ENCODE assay signal across 22 cellular contexts in genomic region chr17:81837641-81838040, GRCh38. TPM values are rescaled to one million over a fixed set of nuclear protein-coding genes. Genes with fewer than 3 reads are reported as not detected.
DNase-seq lines count a peak whose midpoint lies in the region; ATAC-seq and TF ChIP-seq lines count a peak whose summit lies in the region.
"Had no signal": no experiment of that assay in that cellular context is flagged by ENCODE, and none has a peak within 500 bp of the region (broad histone marks: within the 10 kb centered on the region; RNA-seq: fewer than 3 reads in every experiment).

No MANE protein-coding gene starts in this region.

- H3K36me3 Mint-ChIP-seq in mesothelial cell of epicardium, result no peaks in the 10 kb centered on the region

- no peaks in the 10 kb centered on the region for H3K27me3 Mint-ChIP-seq in mesothelial cell of epicardium (ENCODE audit: low read depth)
- H3K27me3 Mint-ChIP-seq: dendritic cell treated with granulocyte-macrophage colony-stimulating factor and Interleukin-4, amounts not matched to agents 40 ng/mL and 50 ng/mL, for 4 days; stimulated activated memory B cell treated with anti-CD40 and anti-IgM and Interleukin-4, amounts not matched to agents 10 μg/mL and 1 μg/mL and 100 μg/mL, for 72 hours; T-helper 17 cell had no signal

- H3K27ac Mint-ChIP-seq in mesothelial cell of epicardium, result peak overlapping the region; percentile 5
- H3K27ac Mint-ChIP-seq: activated naive CD4-positive, alpha-beta T cell treated with anti-CD3 and anti-CD28 coated beads for 36 hours; dendritic cell treated with granulocyte-macrophage colony-stimulating factor and Interleukin-4, amounts not matched to agents 40 ng/mL and 50 ng/mL, for 4 days; stimulated activated memory B cell treated with anti-CD40 and anti-IgM and Interleukin-4, amounts not matched to agents 10 μg/mL and 1 μg/mL and 100 μg/mL, for 72 hours; T-helper 17 cell had no signal

- peak overlapping the region; percentile 97 for H3K27ac ChIP-seq in HL-60 (replicated peaks)
- H3K27ac ChIP-seq: esophagus muscularis mucosa, ovary, upper lobe of right lung had no signal

- TF ChIP-seq CTCF in HL-60 (IDR thresholded peaks at IDR 0.05; ENCODE audit: insufficient read depth, low read length), result no peak
- no peak for TF ChIP-seq CTCF in mesothelial cell of epicardium (IDR thresholded peaks at IDR 0.05; ENCODE audit: unreplicated experiment)

- H3K27me3 ChIP-seq in HL-60 (ENCODE audit: insufficient read depth, poor library complexity, severe bottlenecking), result no peaks in the 10 kb centered on the region
- H3K27me3 ChIP-seq: esophagus muscularis mucosa, ovary, upper lobe of right lung had no signal

- in situ Hi-C loops in SK-MEL-5 (cut with HindIII; ENCODE audit: low pct_unique_long_range_greater_than_20kb, low sequenced_read_pairs), result no loop called here

- DNase-seq in AML-193 (lab: John Stamatoyannopoulos, UW) (peak; percentile 100), HL-60 (ENCODE audit: low read depth in 1 of 2, low spot score in 1 of 2) (peak; percentile 99 to 100), SK-MEL-5 (ENCODE audit: low read depth, low spot score) (peak; percentile 54), mesothelial cell of epicardium (ENCODE audit: low spot score in 2 of 2, unreplicated experiment in 2 of 2) (no peak), superior temporal gyrus (ENCODE audit: extremely low spot score) (no peak)
- no peak for DNase-seq in activated naive CD4-positive, alpha-beta T cell treated with anti-CD3 and anti-CD28 coated beads, Interleukin-2, amount 50 U/mL, for 16 hours
- no peak for DNase-seq in activated naive CD4-positive, alpha-beta T cell (lab: John Stamatoyannopoulos, UW)
- DNase-seq: activated naive CD4-positive, alpha-beta T cell treated with anti-CD3 and anti-CD28 coated beads for 36 hours; KG1; left colon; NCI-H187; ovary; T-helper 17 cell; upper lobe of right lung had no signal

- no peak overlapping the region for H3K4me3 Mint-ChIP-seq in mesothelial cell of epicardium
- H3K4me3 Mint-ChIP-seq: activated naive CD4-positive, alpha-beta T cell treated with anti-CD3 and anti-CD28 coated beads for 36 hours; stimulated activated memory B cell treated with anti-CD40 and anti-IgM and Interleukin-4, amounts not matched to agents 10 μg/mL and 1 μg/mL and 100 μg/mL, for 72 hours; T-helper 17 cell had no signal

- no peak for ATAC-seq in GM21390 (IDR thresholded peaks at IDR 0.05; ENCODE audit: unreplicated experiment)
- ATAC-seq: left colon; Panc1; stimulated activated memory B cell treated with anti-CD40 and anti-IgM and Interleukin-4, amounts not matched to agents 10 μg/mL and 1 μg/mL and 100 μg/mL, for 72 hours; T-helper 17 cell; upper lobe of right lung had no signal

- peaks cover 13% of the 10 kb centered on the region for H3K4me1 Mint-ChIP-seq in mesothelial cell of epicardium
- H3K4me1 Mint-ChIP-seq: T-helper 17 cell had no signal

- H3K9me3 Mint-ChIP-seq in mesothelial cell of epicardium, result no peaks in the 10 kb centered on the region
- H3K9me3 Mint-ChIP-seq: activated naive CD4-positive, alpha-beta T cell treated with anti-CD3 and anti-CD28 coated beads for 36 hours; dendritic cell treated with granulocyte-macrophage colony-stimulating factor and Interleukin-4, amounts not matched to agents 40 ng/mL and 50 ng/mL, for 4 days; stimulated activated memory B cell treated with anti-CD40 and anti-IgM and Interleukin-4, amounts not matched to agents 10 μg/mL and 1 μg/mL and 100 μg/mL, for 72 hours had no signal

- H3K4me3 ChIP-seq in HL-60 (replicated peaks; ENCODE audit: insufficient read depth, low read length), result no peak overlapping the region
- H3K4me3 ChIP-seq: esophagus muscularis mucosa, ovary, skin epidermis, upper lobe of right lung had no signal

RNA-seq across cellular contexts. Expression of gene PPP1R27, which starts 2.8 kb away (rescaled TPM):
- 0.56 and 0.63 TPM in 2 replicates for total RNA-seq in SK-MEL-5 (2014; rRNA removed; shearing (Covaris generic))
- 0.80 and 1.5 TPM in 2 replicates for polyA plus RNA-seq in SK-MEL-5 (2015; cell fraction: cytosol; rRNA removed)
- polyA plus RNA-seq in SK-MEL-5 (2015; cell fraction: nucleus; rRNA removed), result 0.67 and 1.1 TPM in 2 replicates
- total RNA-seq in mesothelial cell of epicardium, result 0.35 TPM in 1 of 3 replicates, not detected in the others
- total RNA-seq: activated naive CD4-positive, alpha-beta T cell treated with anti-CD3 and anti-CD28 coated beads for 36 hours; esophagus muscularis mucosa; left colon; mucosa of gallbladder; NCI-H460; ovary; T-helper 17 cell; upper lobe of right lung had no signal

RNA-seq across cellular contexts. Expression of gene MCRIP1, which starts 4.5 kb away (rescaled TPM):
- 144 and 162 TPM in 2 replicates for total RNA-seq in SK-MEL-5 (2014; rRNA removed; shearing (Covaris generic))
- 204 and 284 TPM in 2 replicates for polyA plus RNA-seq in SK-MEL-5 (2015; cell fraction: cytosol; rRNA removed)
- 103 and 138 TPM in 2 replicates for polyA plus RNA-seq in SK-MEL-5 (2015; cell fraction: nucleus; rRNA removed)
- 96.2 to 104 TPM (median 103 TPM) in 3 replicates for total RNA-seq in mesothelial cell of epicardium

RNA-seq across cellular contexts. Expression of gene P4HB, which starts 22.7 kb away (rescaled TPM):
- total RNA-seq in SK-MEL-5 (2014; rRNA removed; shearing (Covaris generic)), result 1,826 and 1,949 TPM in 2 replicates
- polyA plus RNA-seq in SK-MEL-5 (2015; cell fraction: cytosol; rRNA removed), result 4,439 and 5,254 TPM in 2 replicates
- polyA plus RNA-seq in SK-MEL-5 (2015; cell fraction: nucleus; rRNA removed), result 1,279 and 1,508 TPM in 2 replicates
- 405 to 433 TPM (median 421 TPM) in 3 replicates for total RNA-seq in mesothelial cell of epicardium

RNA-seq across cellular contexts. Expression of gene ARHGDIA, which starts 33.5 kb away (rescaled TPM):
- total RNA-seq in SK-MEL-5 (2014; rRNA removed; shearing (Covaris generic)), result 288 and 306 TPM in 2 replicates
- 1,017 and 1,021 TPM in 2 replicates for polyA plus RNA-seq in SK-MEL-5 (2015; cell fraction: cytosol; rRNA removed)
- 496 and 560 TPM in 2 replicates for polyA plus RNA-seq in SK-MEL-5 (2015; cell fraction: nucleus; rRNA removed)
- total RNA-seq in mesothelial cell of epicardium, result 258 to 275 TPM (median 268 TPM) in 3 replicates

RNA-seq across cellular contexts. Expression of gene GCGR, which starts 33.7 kb away (rescaled TPM):
- total RNA-seq in SK-MEL-5 (2014; rRNA removed; shearing (Covaris generic)), result not detected in 2 replicates
- not detected in 2 replicates for polyA plus RNA-seq in SK-MEL-5 (2015; cell fraction: cytosol; rRNA removed)
- polyA plus RNA-seq in SK-MEL-5 (2015; cell fraction: nucleus; rRNA removed), result not detected in 2 replicates
- total RNA-seq in mesothelial cell of epicardium, result 0.18 to 0.74 TPM (median 0.66 TPM) in 3 replicates
- total RNA-seq: activated naive CD4-positive, alpha-beta T cell treated with anti-CD3 and anti-CD28 coated beads for 36 hours; ovary; T-helper 17 cell; upper lobe of right lung had no signal
- polyA plus RNA-seq: ovary had no signal

Comparison
In these comparisons a context has a peak if more than half of its experiments do, and no peak if none do; other contexts are left out.
1. DNase-seq: peak in AML-193 (2 of 2), HL-60 (2 of 2) and SK-MEL-5 (single experiment); none in mesothelial cell of epicardium (0 of 2), superior temporal gyrus (single experiment), activated naive CD4-positive, alpha-beta T cell treated with anti-CD3 and anti-CD28 coated beads, Interleukin-2, amount 50 U/mL, for 16 hours (single experiment) and activated naive CD4-positive, alpha-beta T cell (0 of 4).